8 cellular contexts compared by ENCODE assay signal in genomic region chr2:53969285-53970094, GRCh38. TPM values are rescaled to one million over a fixed set of nuclear protein-coding genes. Genes with fewer than 3 reads are reported as not detected.
DNase-seq lines count a peak whose midpoint lies in the region; ATAC-seq and TF ChIP-seq lines count a peak whose summit lies in the region.

No MANE protein-coding gene starts in this region.

- H3K27me3 ChIP-seq in H7 (ENCODE audit: control insufficient read depth, insufficient read depth, low read length) (no peaks in the 10 kb centered on the region), heart left ventricle (no peaks in the 10 kb centered on the region), prostate gland (replicated peaks; ENCODE audit: insufficient read depth) (no peaks in the 10 kb centered on the region)

- no peaks in the 10 kb centered on the region for H3K27me3 Mint-ChIP-seq in activated T-helper 2 cell treated with anti-CD3 and anti-CD28 coated beads, Interferon-gamma antibody, Interleukin-2, Interleukin-4, amounts not matched to agents 10 μg/mL and 5 μg/mL and 100 μg/mL, durations not matched to agents 14 hours and 24 hours and 36 hours (ENCODE audit: low read depth)

- no peak for TF ChIP-seq POLR2A in heart left ventricle (IDR thresholded peaks at IDR 0.05)
- peak; percentile 24 for TF ChIP-seq POLR2A in prostate gland (IDR thresholded peaks at IDR 0.05)

- in situ Hi-C loops in G401 (cut with HindIII; ENCODE audit: low sequenced_read_pairs), result no loop called here

- peaks cover 0 to 63% (median 26%) of the 10 kb centered on the region in 12 donors for H3K4me1 ChIP-seq in heart left ventricle
- no peaks in the 10 kb centered on the region for H3K4me1 ChIP-seq in prostate gland (replicated peaks)

- H3K9me3 Mint-ChIP-seq in activated T-helper 2 cell treated with anti-CD3 and anti-CD28 coated beads, Interferon-gamma antibody, Interleukin-2, Interleukin-4, amounts not matched to agents 10 μg/mL and 5 μg/mL and 100 μg/mL, durations not matched to agents 14 hours and 24 hours and 36 hours, result no peaks in the 10 kb centered on the region

- DNase-seq in DMS53 treated with DMSO at 0.1 percent for 48 hours (lab: John Stamatoyannopoulos, UW; ENCODE audit: unreplicated experiment) (peak; percentile 65), H7 (no peak), NCI-H2227 (lab: John Stamatoyannopoulos, UW; ENCODE audit: unreplicated experiment) (peak; percentile 22), heart left ventricle (no peak), prostate gland (ENCODE audit: low spot score) (peak; percentile 53), G401 (ENCODE audit: low spot score) (no peak)
- no peak for DNase-seq in activated T-helper 2 cell treated with anti-CD3 and anti-CD28 coated beads, Interferon-gamma antibody, Interleukin-2, Interleukin-4, amounts not matched to agents 10 μg/mL and 5 μg/mL and 100 μg/mL, durations not matched to agents 14 hours and 24 hours and 36 hours (ENCODE audit: low spot score)
- no peak for DNase-seq in activated CD8-positive, alpha-beta memory T cell treated with anti-CD3 and anti-CD28 coated beads for 24 hours

- TF ChIP-seq CTCF in heart left ventricle (IDR thresholded peaks at IDR 0.05) (no peak), prostate gland (IDR thresholded peaks at IDR 0.05) (no peak)

- peak overlapping the region; percentile 80 for H3K27ac Mint-ChIP-seq in activated T-helper 2 cell treated with anti-CD3 and anti-CD28 coated beads, Interferon-gamma antibody, Interleukin-2, Interleukin-4, amounts not matched to agents 10 μg/mL and 5 μg/mL and 100 μg/mL, durations not matched to agents 14 hours and 24 hours and 36 hours

- peak in 2 of 4 donors; percentile 19 to 55 for ATAC-seq in heart left ventricle

- peaks cover 30% of the 10 kb centered on the region for H3K36me3 Mint-ChIP-seq in activated T-helper 2 cell treated with anti-CD3 and anti-CD28 coated beads, Interferon-gamma antibody, Interleukin-2, Interleukin-4, amounts not matched to agents 10 μg/mL and 5 μg/mL and 100 μg/mL, durations not matched to agents 14 hours and 24 hours and 36 hours (ENCODE audit: low read depth)

- H3K9me3 ChIP-seq in heart left ventricle, result no peaks in the 10 kb centered on the region
- H3K9me3 ChIP-seq in prostate gland, result no peaks in the 10 kb centered on the region

- intact Hi-C loops in activated T-helper 2 cell treated with anti-CD3 and anti-CD28 coated beads, Interferon-gamma antibody, Interleukin-2, Interleukin-4, amounts not matched to agents 10 μg/mL and 5 μg/mL and 100 μg/mL, durations not matched to agents 14 hours and 24 hours and 36 hours (cut with micrococcal nuclease), result loop anchor here (2.0 to 10.0 kb wide), 5 partner anchors 71 to 753 kb away; partner anchors contain the start of genes ASB3, EML6 and ERLEC1
- intact Hi-C loops in heart left ventricle (cut with DNase I), result loop anchor here in 1 of 10 donors (10.0 kb wide), 1 partner anchor 105 kb away; no protein-coding TSS in a partner anchor
- intact Hi-C loops in prostate gland (cut with DNase I), result no loop called here

- no peaks in the 10 kb centered on the region for H3K36me3 ChIP-seq in H7 (replicated peaks; ENCODE audit: control insufficient read depth, insufficient read depth, low read length)
- peaks cover 0 to 9% (median 5%) of the 10 kb centered on the region in 9 donors for H3K36me3 ChIP-seq in heart left ventricle
- no peaks in the 10 kb centered on the region for H3K36me3 ChIP-seq in prostate gland

- H3K4me1 Mint-ChIP-seq in activated T-helper 2 cell treated with anti-CD3 and anti-CD28 coated beads, Interferon-gamma antibody, Interleukin-2, Interleukin-4, amounts not matched to agents 10 μg/mL and 5 μg/mL and 100 μg/mL, durations not matched to agents 14 hours and 24 hours and 36 hours (ENCODE audit: low read depth), result peaks cover 38% of the 10 kb centered on the region

- peak overlapping the region; percentile 92 for H3K4me3 Mint-ChIP-seq in activated T-helper 2 cell treated with anti-CD3 and anti-CD28 coated beads, Interferon-gamma antibody, Interleukin-2, Interleukin-4, amounts not matched to agents 10 μg/mL and 5 μg/mL and 100 μg/mL, durations not matched to agents 14 hours and 24 hours and 36 hours (ENCODE audit: low read depth)

- H3K4me3 ChIP-seq in H7 (ENCODE audit: insufficient read depth, low read depth, low read length) (peak overlapping the region; percentile 92), heart left ventricle (peak overlapping the region; percentile 73 to 100 (median 86)), prostate gland (peak overlapping the region; percentile 62 to 80)

- H3K27ac ChIP-seq in heart left ventricle, result peak overlapping the region; percentile 91 to 99 (median 96)
- H3K27ac ChIP-seq in prostate gland, result peak overlapping the region; percentile 92 to 93

- 4 to 6% (median 5%) methylated on average over 12 of the region's 12 CpGs for WGBS in heart left ventricle, 4 donors
- 1% methylated on average over 12 of the region's 12 CpGs for WGBS in prostate gland

RNA-seq across cellular contexts. Expression of gene PSME4, which starts 1.3 kb away (rescaled TPM):
- 57.9 and 71.4 TPM in 2 replicates for total RNA-seq in H7 (2014; rRNA removed; shearing (Covaris generic))
- total RNA-seq in activated T-helper 2 cell treated with anti-CD3 and anti-CD28 coated beads, Interferon-gamma antibody, Interleukin-2, Interleukin-4, amounts not matched to agents 10 μg/mL and 5 μg/mL and 100 μg/mL, durations not matched to agents 14 hours and 24 hours and 36 hours, result 52.0 and 57.3 TPM in 2 replicates
- 100 to 1,000 TPM in 2 of 9 donors, 10 to 100 TPM in 7; 52.4 to 110 (median 62.7) TPM for total RNA-seq in heart left ventricle
- 10 to 100 TPM; 30.8 to 58.0 TPM for polyA plus RNA-seq in heart left ventricle
- total RNA-seq in prostate gland, result 10 to 100 TPM; 37.0 to 65.7 TPM
- total RNA-seq in G401 (2014; rRNA removed; shearing (Covaris generic)), result 14.6 and 24.3 TPM in 2 replicates

Comparison
In these comparisons a context has a peak if more than half of its experiments do, and no peak if none do; other contexts are left out.
1. DNase-seq: peak in DMS53 treated with DMSO at 0.1 percent for 48 hours (single experiment), NCI-H2227 (single experiment) and prostate gland (single experiment); none in H7 (single experiment), activated T-helper 2 cell treated with anti-CD3 and anti-CD28 coated beads, Interferon-gamma antibody, Interleukin-2, Interleukin-4, amounts not matched to agents 10 μg/mL and 5 μg/mL and 100 μg/mL, durations not matched to agents 14 hours and 24 hours and 36 hours (single experiment), heart left ventricle (0 of 5), G401 (single experiment) and activated CD8-positive, alpha-beta memory T cell treated with anti-CD3 and anti-CD28 coated beads for 24 hours (single experiment).
2. Peak in every context shown above with its lines, with median percentiles within 50 percentile points of each other: H3K4me3 ChIP-seq.